Comparison of ENCODE assay signal across 14 cellular contexts in genomic region chr18:52869942-52870907, GRCh38.
DNase-seq lines count a peak whose midpoint lies in the region; ATAC-seq lines count a peak whose summit lies in the region.
"Had no signal": no experiment of that assay in that cellular context is flagged by ENCODE, and none has a peak within 500 bp of the region (broad histone marks: within the 10 kb centered on the region; RNA-seq: fewer than 3 reads in every experiment).

No MANE protein-coding gene starts in this region.

- DNase-seq in NCI-H524 (lab: John Stamatoyannopoulos, UW): peak; percentile 34 to 68
- no peak for DNase-seq in NCI-H524 treated with DMSO at 0.1 percent for 48 hours (lab: John Stamatoyannopoulos, UW)
- peak; percentile 54 for DNase-seq in NCI-H2227 treated with DMSO at 0.1 percent for 48 hours (lab: John Stamatoyannopoulos, UW)
- DNase-seq in iPS DF 19.7 (ENCODE audit: low read depth, low spot score): peak; percentile 7
- DNase-seq in retina: peak; percentile 29
- no peak for DNase-seq in Kasumi-1 (lab: John Stamatoyannopoulos, UW)
- no peak for DNase-seq in D341Med (ENCODE audit: low spot score)
- DNase-seq: activated CD4-positive, CD25-positive, alpha-beta regulatory T cell; activated naive CD4-positive, alpha-beta T cell treated with Interleukin-2 at 50 U/mL for 16 hours; Caco-2; natural killer cell; T-cell; tibial artery had no signal

- no peak for ATAC-seq in HG03095 (IDR thresholded peaks at IDR 0.05; ENCODE audit: unreplicated experiment)
- ATAC-seq: natural killer cell, T-cell had no signal

Comparison
In these comparisons a context has a peak if more than half of its experiments do, and no peak if none do; other contexts are left out.
1. DNase-seq: peak in NCI-H524 (2 of 2), NCI-H2227 treated with DMSO at 0.1 percent for 48 hours (single experiment), iPS DF 19.7 (single experiment) and retina (single experiment); none in NCI-H524 treated with DMSO at 0.1 percent for 48 hours (single experiment), Kasumi-1 (0 of 2) and D341Med (single experiment).